In the genomic region with DNA sequence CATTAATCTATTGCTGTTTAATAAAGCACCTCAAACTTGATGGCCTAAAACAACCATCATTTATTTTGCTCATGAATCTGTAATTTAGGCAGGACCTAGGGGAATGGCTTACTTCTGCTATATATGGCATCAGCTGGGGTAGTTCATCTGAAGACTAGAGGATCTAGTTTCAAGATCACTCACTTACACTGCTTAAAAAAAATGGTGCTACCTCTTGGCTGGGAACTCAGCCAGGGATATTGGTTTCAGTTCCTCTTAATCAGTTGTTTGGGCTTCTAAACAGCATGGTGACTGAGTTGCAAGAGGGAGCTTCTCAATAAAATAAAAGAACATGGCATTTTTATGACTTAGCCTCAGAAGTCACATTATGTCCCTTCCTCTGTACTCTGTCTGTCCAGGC, we compare ENCODE assay signal across 9 cellular contexts.
DNase-seq lines count a peak whose midpoint lies in the region; ATAC-seq and TF ChIP-seq lines count a peak whose summit lies in the region.
"Had no signal": no experiment of that assay in that cellular context is flagged by ENCODE, and none has a peak within 500 bp of the region (broad histone marks: within the 10 kb centered on the region; RNA-seq: fewer than 3 reads in every experiment).

No MANE protein-coding gene starts in this region.

- no peaks in the 10 kb centered on the region for H3K9me3 ChIP-seq in trophoblast cell (ENCODE audit: insufficient read depth, low read depth, low read length)

- no peak for TF ChIP-seq POLR2A in NB4 (IDR thresholded peaks at IDR 0.05; ENCODE audit: extremely low read depth, insufficient read length)

- ATAC-seq in GM18517 (IDR thresholded peaks at IDR 0.05; ENCODE audit: unreplicated experiment), result peak; percentile 95
- peak; percentile 96 for ATAC-seq in HG02571 (IDR thresholded peaks at IDR 0.05; ENCODE audit: unreplicated experiment)
- ATAC-seq in omental fat pad (ENCODE audit: low FRiP score), result no peak

- no peak overlapping the region for H3K14ac ChIP-seq in trophoblast cell (ENCODE audit: low read length)

- H3K27ac ChIP-seq in trophoblast cell (ENCODE audit: low read depth, low read length), result no peak overlapping the region
- H3K27ac ChIP-seq: KMS-11 had no signal

- H3K36me3 ChIP-seq in trophoblast cell (ENCODE audit: control insufficient read depth in 1 of 2, insufficient read depth in 2 of 2, low read length in 2 of 2), result no peaks in the 10 kb centered on the region

- no peak overlapping the region for H3K18ac ChIP-seq in trophoblast cell (ENCODE audit: low read length)

- H3K9ac ChIP-seq in trophoblast cell (ENCODE audit: low read length), result no peak overlapping the region
- H3K9ac ChIP-seq: KMS-11 had no signal

- H2BK12ac ChIP-seq in trophoblast cell (ENCODE audit: low read length), result no peak overlapping the region

- no peak overlapping the region for H3K23ac ChIP-seq in trophoblast cell (ENCODE audit: low read length)

- H3K27me3 ChIP-seq in trophoblast cell (ENCODE audit: insufficient read depth, low read length), result no peaks in the 10 kb centered on the region

- H3K4me2 ChIP-seq in trophoblast cell (ENCODE audit: low read length), result no peak overlapping the region
- H3K4me2 ChIP-seq: KMS-11 had no signal

- H2BK5ac ChIP-seq in trophoblast cell (ENCODE audit: low read depth, low read length, poor library complexity), result no peak overlapping the region

- no peak overlapping the region for H2AFZ ChIP-seq in trophoblast cell (ENCODE audit: insufficient read depth, low read length, poor library complexity)

- peak; percentile 56 for DNase-seq in NB4 (ENCODE audit: low read depth)
- DNase-seq in dedifferentiated amniotic fluid mesenchymal stem cell (ENCODE audit: extremely low spot score), result peak; percentile 45
- DNase-seq in omental fat pad (ENCODE audit: low spot score), result no peak
- DNase-seq in C1 segment of cervical spinal cord (lab: John Stamatoyannopoulos, UW), result no peak
- no peak for DNase-seq in trophoblast cell
- DNase-seq in activated CD4-positive, alpha-beta T cell treated with anti-CD3 and anti-CD28 coated beads for 4 hours, result no peak

- no peak for TF ChIP-seq CTCF in NB4 (IDR thresholded peaks at IDR 0.05; ENCODE audit: low read depth, low read length)
- TF ChIP-seq CTCF in omental fat pad (IDR thresholded peaks at IDR 0.05), result no peak

- no peaks in the 10 kb centered on the region for H3K4me1 ChIP-seq in trophoblast cell (ENCODE audit: control insufficient read depth in 1 of 2, insufficient read depth in 2 of 2, low read length in 2 of 2)

- no peak overlapping the region for H4K12ac ChIP-seq in trophoblast cell (ENCODE audit: low read depth, low read length)

- H2AK5ac ChIP-seq in trophoblast cell (ENCODE audit: low read length), result no peak overlapping the region

- H4K8ac ChIP-seq in trophoblast cell (ENCODE audit: low read depth, low read length), result no peak overlapping the region

- H3K79me1 ChIP-seq in trophoblast cell (ENCODE audit: low read length), result no peaks in the 10 kb centered on the region

- no peak overlapping the region for H2BK120ac ChIP-seq in trophoblast cell (ENCODE audit: insufficient read depth, low read length, poor library complexity)

- H3K79me2 ChIP-seq in trophoblast cell (ENCODE audit: control insufficient read depth, insufficient read depth, low read length, poor library complexity), result no peaks in the 10 kb centered on the region

- H4K91ac ChIP-seq in trophoblast cell (ENCODE audit: low read depth, low read length), result no peak overlapping the region

- H3K4me3 ChIP-seq in NB4 (ENCODE audit: low read depth, low read length), result no peak overlapping the region
- no peak overlapping the region for H3K4me3 ChIP-seq in trophoblast cell (ENCODE audit: low read depth, low read length)

- H3K4ac ChIP-seq in trophoblast cell (ENCODE audit: low read depth, low read length), result no peak overlapping the region

Comparison
In these comparisons a context has a peak if more than half of its experiments do, and no peak if none do; other contexts are left out.
1. DNase-seq: peak in NB4 (single experiment) and dedifferentiated amniotic fluid mesenchymal stem cell (single experiment); none in omental fat pad (single experiment), C1 segment of cervical spinal cord (0 of 14), trophoblast cell (0 of 2) and activated CD4-positive, alpha-beta T cell treated with anti-CD3 and anti-CD28 coated beads for 4 hours (0 of 2).